Comparison of ENCODE assay signal across 11 cellular contexts in genomic region chr2:98507940-98508689, GRCh38.
A peak's percentile ranks its signal among the peaks of the same experiment; 100 is the strongest.
DNase-seq lines count a peak whose midpoint lies in the region; ATAC-seq, FAIRE-seq and TF ChIP-seq lines count a peak whose summit lies in the region.
"Had no signal": no experiment of that assay in that cellular context is flagged by ENCODE, and none has a peak within 500 bp of the region (broad histone marks: within the 10 kb centered on the region; RNA-seq: fewer than 3 reads in every experiment).

No MANE protein-coding gene starts in this region.

- TF ChIP-seq CTCF in adrenal gland (IDR thresholded peaks at IDR 0.05): no peak
- no peak for TF ChIP-seq CTCF in HepG2 (CRISPR knock-in tag; IDR thresholded peaks at IDR 0.05)
- TF ChIP-seq CTCF in testis (IDR thresholded peaks at IDR 0.05): no peak
- TF ChIP-seq CTCF in WERI-Rb-1 (IDR thresholded peaks at IDR 0.05; ENCODE audit: low read depth, low read length): no peak

- ATAC-seq in HepG2: no peak

- 68 to 85% (median 72%) methylated on average over 10 to 12 of the region's 12 CpGs for WGBS in adrenal gland, 4 donors
- WGBS in HepG2 (ENCODE audit: low lambda C conversion rate): 94% methylated on average over 12 of the region's 12 CpGs
- WGBS in testis, 2 donors: 47 to 65% methylated on average over 9 to 12 of the region's 12 CpGs

- TF ChIP-seq EP300 in HepG2 (IDR thresholded peaks at IDR 0.05; ENCODE audit: low read depth in 2 of 2, low read length in 2 of 2) (no peak), HepG2 (CRISPR knock-in tag; IDR thresholded peaks at IDR 0.05; ENCODE audit: borderline replicate concordance) (no peak)

- H3K9ac ChIP-seq in HepG2 (ENCODE audit: insufficient read depth, low read depth, low read length): no peak overlapping the region

- H3K4me3 ChIP-seq in adrenal gland (no peak overlapping the region), HepG2 (replicated peaks in 1 of 3; ENCODE audit: insufficient read depth in 1 of 3, low read depth in 2 of 3, low read length in 3 of 3) (no peak overlapping the region), testis (no peak overlapping the region), WERI-Rb-1 (ENCODE audit: low read depth, low read length) (no peak overlapping the region)
- H3K4me3 ChIP-seq: ovary, SK-N-MC, thyroid gland had no signal

- H3K4me1 ChIP-seq in adrenal gland (replicated peaks in 1 of 2): peaks cover 30 to 49% of the 10 kb centered on the region in 2 donors
- no peaks in the 10 kb centered on the region for H3K4me1 ChIP-seq in HepG2 (ENCODE audit: insufficient read depth, low read length)
- peaks cover 39% of the 10 kb centered on the region for H3K4me1 ChIP-seq in testis

- FAIRE-seq in HepG2 (lab: Jason Lieb, UNC): no peak

- H3K27me3 ChIP-seq in adrenal gland (no peaks in the 10 kb centered on the region), HepG2 (ENCODE audit: control insufficient read depth in 1 of 2, insufficient read depth in 2 of 2, low read length in 2 of 2) (no peaks in the 10 kb centered on the region), testis (no peaks in the 10 kb centered on the region), WERI-Rb-1 (ENCODE audit: insufficient read depth, low read depth, severe bottlenecking) (no peaks in the 10 kb centered on the region)
- H3K27me3 ChIP-seq: ovary, thyroid gland had no signal

- H3K36me3 Mint-ChIP-seq in activated CD4-positive, alpha-beta T cell treated with anti-CD3 and anti-CD28 coated beads, Interleukin-2, amount 10 ng/mL, durations not matched to agents 24 days and 14 days (ENCODE audit: low read depth): peaks cover 24% of the 10 kb centered on the region

- intact Hi-C loops in activated CD4-positive, alpha-beta T cell treated with anti-CD3 and anti-CD28 coated beads, Interleukin-2, amount 10 ng/mL, durations not matched to agents 24 days and 14 days (cut with micrococcal nuclease): loop anchor here (1.0 to 5.0 kb wide), 5 partner anchors 19 to 95 kb away; no protein-coding TSS in a partner anchor
- intact Hi-C loops in adrenal gland (cut with DNase I): no loop called here
- intact Hi-C loops in HepG2 (cut with micrococcal nuclease; ENCODE audit: unreplicated experiment): no loop called here
- intact Hi-C loops in testis (cut with DNase I; ENCODE audit: low total_unique reads): no loop called here

- H3K4me1 Mint-ChIP-seq in activated CD4-positive, alpha-beta T cell treated with anti-CD3 and anti-CD28 coated beads, Interleukin-2, amount 10 ng/mL, durations not matched to agents 24 days and 14 days: peaks cover 74% of the 10 kb centered on the region

- H3K27me3 Mint-ChIP-seq in activated CD4-positive, alpha-beta T cell treated with anti-CD3 and anti-CD28 coated beads, Interleukin-2, amount 10 ng/mL, durations not matched to agents 24 days and 14 days: no peaks in the 10 kb centered on the region

- H3K79me2 ChIP-seq in HepG2 (ENCODE audit: insufficient read depth, low read length): no peaks in the 10 kb centered on the region

- H3K36me3 ChIP-seq in adrenal gland (replicated peaks in 1 of 2) (no peaks in the 10 kb centered on the region), HepG2 (replicated peaks in 1 of 2; ENCODE audit: control insufficient read depth in 1 of 2, insufficient read depth in 2 of 2, low read length in 2 of 2) (peaks cover 0 to 1% of the 10 kb centered on the region in 2 experiments; a peak in 2 of 5 replicates), testis (ENCODE audit: low read depth, missing control alignments) (no peaks in the 10 kb centered on the region), WERI-Rb-1 (no peaks in the 10 kb centered on the region)
- H3K36me3 ChIP-seq: ovary, thyroid gland had no signal

- in situ Hi-C loops in HepG2 (cut with HindIII; ENCODE audit: extremely low pct_ligation_motif_present, low pct_unique_long_range_greater_than_20kb): no loop called here

- BruUV-seq in HepG2 (replicated peaks; lab: Mats Ljungman, UMichigan): no TSS peak

- H3K4me3 Mint-ChIP-seq in activated CD4-positive, alpha-beta T cell treated with anti-CD3 and anti-CD28 coated beads, Interleukin-2, amount 10 ng/mL, durations not matched to agents 24 days and 14 days: peak overlapping the region; percentile 73

- no peak for TF ChIP-seq POLR2A in adrenal gland (IDR thresholded peaks at IDR 0.05)
- no peak for TF ChIP-seq POLR2A in HepG2 (IDR thresholded peaks at IDR 0.05; ENCODE audit: insufficient read depth in 1 of 2, low read depth in 2 of 2, low read length in 2 of 2)
- TF ChIP-seq POLR2A in testis (IDR thresholded peaks at IDR 0.05): no peak

- no peak overlapping the region for H2AFZ ChIP-seq in HepG2 (ENCODE audit: low read length)

- H3K4me2 ChIP-seq in HepG2 (ENCODE audit: low read depth, low read length): no peak overlapping the region

- no peaks in the 10 kb centered on the region for H3K9me3 Mint-ChIP-seq in activated CD4-positive, alpha-beta T cell treated with anti-CD3 and anti-CD28 coated beads, Interleukin-2, amount 10 ng/mL, durations not matched to agents 24 days and 14 days

- CTCF ChIA-PET in HepG2 (lab: Yijun Ruan, JAX; ENCODE audit: low intra/inter-chr PET ratio, low total read pairs): no interaction called here

- POLR2A ChIA-PET in HepG2 (lab: Yijun Ruan, JAX): no interaction called here

- DNase-seq in activated CD4-positive, alpha-beta T cell treated with anti-CD3 and anti-CD28 coated beads, Interleukin-2, amount 10 ng/mL, durations not matched to agents 24 days and 14 days: peak; percentile 58
- DNase-seq in activated CD4-positive, alpha-beta T cell treated with anti-CD3 and anti-CD28 coated beads, Interleukin-2, amount 50 U/mL, for 48 hours: no peak
- DNase-seq in adrenal gland (peak; percentile 39 to 76 (median 55)), HepG2 (ENCODE audit: low spot score) (no peak), testis (peak; percentile 52), WERI-Rb-1 (no peak), iPS-NIHi7 (ENCODE audit: extremely low spot score) (no peak), HCEC 1CT (no peak)

- TF ChIP-seq RAD21 in HepG2 (CRISPR knock-in tag; IDR thresholded peaks at IDR 0.05): no peak

- 0 out of 2 replicates have a peak, but pooled peaks cover 3% of the 10 kb centered on the region for H4K20me1 ChIP-seq in HepG2 (ENCODE audit: insufficient read depth, low read length)

- peak overlapping the region; percentile 91 for H3K27ac Mint-ChIP-seq in activated CD4-positive, alpha-beta T cell treated with anti-CD3 and anti-CD28 coated beads, Interleukin-2, amount 10 ng/mL, durations not matched to agents 24 days and 14 days

- H3K9me3 ChIP-seq in adrenal gland (replicated peaks in 1 of 3): no peaks in the 10 kb centered on the region
- H3K9me3 ChIP-seq in HepG2 (ENCODE audit: low read length): no peaks in the 10 kb centered on the region
- H3K9me3 ChIP-seq in testis: no peaks in the 10 kb centered on the region
- no peaks in the 10 kb centered on the region for H3K9me3 ChIP-seq in WERI-Rb-1 (ENCODE audit: severe bottlenecking)
- H3K9me3 ChIP-seq: ovary, thyroid gland had no signal

- H3K27ac ChIP-seq in adrenal gland: peak overlapping the region in 4 of 5 donors; percentile 28 to 87 (median 64)
- H3K27ac ChIP-seq in HepG2 (ENCODE audit: extremely low read length, insufficient read depth, low read length): no peak overlapping the region
- peak overlapping the region in 1 of 2 donors; percentile 58 for H3K27ac ChIP-seq in testis
- H3K27ac ChIP-seq in WERI-Rb-1: no peak overlapping the region
- H3K27ac ChIP-seq: ovary, SK-N-MC, thyroid gland had no signal

TF ChIP-seq in HepG2, 621 proteins besides CTCF, POLR2A, EP300 and RAD21 (continues in another document):
- TF ChIP-seq ZBED4 (CRISPR knock-in tag; IDR thresholded peaks at IDR 0.05; ENCODE audit: borderline replicate concordance) (no peak), ZNF816 (CRISPR knock-in tag; IDR thresholded peaks at IDR 0.05; ENCODE audit: borderline replicate concordance) (no peak)

Comparison
In these comparisons a context has a peak if more than half of its experiments do, and no peak if none do; other contexts are left out.
1. DNase-seq: peak in activated CD4-positive, alpha-beta T cell treated with anti-CD3 and anti-CD28 coated beads, Interleukin-2, amount 10 ng/mL, durations not matched to agents 24 days and 14 days (single experiment), adrenal gland (7 of 7) and testis (single experiment); none in activated CD4-positive, alpha-beta T cell treated with anti-CD3 and anti-CD28 coated beads, Interleukin-2, amount 50 U/mL, for 48 hours (0 of 2), HepG2 (single experiment), WERI-Rb-1 (single experiment), iPS-NIHi7 (single experiment) and HCEC 1CT (single experiment).
2. H3K27ac ChIP-seq: peak in adrenal gland (4 of 5); none in HepG2 (single experiment) and WERI-Rb-1 (single experiment).